9 cellular contexts compared by ENCODE assay signal in genomic region chr5:64166201-64166959, GRCh38. TPM values are rescaled to one million over a fixed set of nuclear protein-coding genes. Genes with fewer than 3 reads are reported as not detected.
DNase-seq lines count a peak whose midpoint lies in the region; ATAC-seq, FAIRE-seq and TF ChIP-seq lines count a peak whose summit lies in the region.
"Had no signal": no experiment of that assay in that cellular context is flagged by ENCODE, and none has a peak within 500 bp of the region (broad histone marks: within the 10 kb centered on the region; RNA-seq: fewer than 3 reads in every experiment).

No MANE protein-coding gene starts in this region.

- no peak overlapping the region for H3K27ac ChIP-seq in GM12878 (ENCODE audit: control insufficient read depth, insufficient read depth)
- H3K27ac ChIP-seq in stomach = peak overlapping the region; percentile 64 to 89 (median 74)
- H3K27ac ChIP-seq: BLaER1 treated with 17β-estradiol and CSF1 and Interleukin-3, amounts not matched to agents 10 nM and 100 nM had no signal

- in situ Hi-C loops in GM12878 (cut with MboI) = no loop called here

- peaks cover 0 to 13% of the 10 kb centered on the region in 2 experiments for H3K27me3 ChIP-seq in GM12878 (replicated peaks in 1 of 2; ENCODE audit: control insufficient read depth in 2 of 2, insufficient read depth in 2 of 2, low read length in 1 of 2)
- H3K27me3 ChIP-seq in kidney epithelial cell (ENCODE audit: control insufficient read depth, insufficient read depth, low read length) = peaks cover 2% of the 10 kb centered on the region
- H3K27me3 ChIP-seq in stomach = peaks cover 0 to 14% (median 0%) of the 10 kb centered on the region in 3 donors
- H3K27me3 ChIP-seq: BLaER1 treated with 17β-estradiol and CSF1 and Interleukin-3, amounts not matched to agents 10 nM and 100 nM had no signal

- SMC1A ChIA-PET in GM12878 (lab: Charles Lee; ENCODE audit: uncharacterized antibody, unreplicated experiment) = interaction anchor here (0.8 to 3.2 kb wide), 7 partner anchors 10 to 43 kb away, joined by 3 to 15 read pairs (median 7); no protein-coding TSS in a partner anchor

- H3K9me3 ChIP-seq in GM12878 (replicated peaks; ENCODE audit: control insufficient read depth, insufficient read depth, low read length) = no peaks in the 10 kb centered on the region; the same call in 2 of the 3 replicates
- no peaks in the 10 kb centered on the region for H3K9me3 ChIP-seq in stomach

- H4K20me1 ChIP-seq in GM12878 (ENCODE audit: control insufficient read depth, insufficient read depth) = no peaks in the 10 kb centered on the region
- H4K20me1 ChIP-seq: BLaER1 treated with 17β-estradiol and CSF1 and Interleukin-3, amounts not matched to agents 10 nM and 100 nM had no signal

- RAD21 ChIA-PET in GM12878 (lab: Charles Lee; ENCODE audit: unreplicated experiment) = interaction anchor here (0.7 to 3.7 kb wide), 6 partner anchors 11 to 40 kb away, joined by 3 to 12 read pairs (median 4); no protein-coding TSS in a partner anchor

- WGBS in GM12878 (ENCODE audit: insufficient coverage, insufficient replicate concordance, low lambda C conversion rate, missing lambda C conversion rate) = 26% methylated on average over 18 of the region's 23 CpGs
- 8 to 18% (median 13%) methylated on average over 20 to 23 of the region's 23 CpGs for WGBS in stomach, 5 donors

- H3K36me3 ChIP-seq in GM12878 (ENCODE audit: control insufficient read depth in 2 of 2, insufficient read depth in 2 of 2, low read length in 1 of 2) (no peaks in the 10 kb centered on the region), kidney epithelial cell (ENCODE audit: control insufficient read depth, insufficient read depth, low read length) (no peaks in the 10 kb centered on the region), stomach (no peaks in the 10 kb centered on the region)
- H3K36me3 ChIP-seq: BLaER1 treated with 17β-estradiol and CSF1 and Interleukin-3, amounts not matched to agents 10 nM and 100 nM had no signal

- DNase-seq in NCI-H1417 (lab: John Stamatoyannopoulos, UW) (peak in 2 of 3 experiments; percentile 57 to 78), NCI-H1417 treated with DMSO at 0.1 percent for 48 hours (lab: John Stamatoyannopoulos, UW) (no peak), GM12878 (ENCODE audit: low read depth, low spot score) (no peak), kidney epithelial cell (ENCODE audit: low read depth) (no peak), stomach (no peak), NCI-H2081 (lab: John Stamatoyannopoulos, UW) (no peak)
- DNase-seq in stimulated activated CD4-positive, alpha-beta T cell treated with anti-CD3 and anti-CD28 coated beads, Interleukin-1b, Interleukin-23, amount 100 ng/mL, for 48 hours = no peak

- H3K4me3 ChIP-seq in GM12878 = no peak overlapping the region
- H3K4me3 ChIP-seq in kidney epithelial cell (ENCODE audit: low read depth, low read length) = peak overlapping the region; percentile 77
- peak overlapping the region; percentile 64 to 83 (median 72) for H3K4me3 ChIP-seq in stomach
- H3K4me3 ChIP-seq: BLaER1 treated with 17β-estradiol and CSF1 and Interleukin-3, amounts not matched to agents 10 nM and 100 nM had no signal

- intact Hi-C loops in GM12878 (cut with micrococcal nuclease; ENCODE audit: unreplicated experiment) = no loop called here
- intact Hi-C loops in stomach (cut with DNase I; ENCODE audit: low total_unique reads) = no loop called here

- TF ChIP-seq POLR2A in GM12878 (IDR thresholded peaks at IDR 0.05; ENCODE audit: low read depth, low read length) = no peak
- TF ChIP-seq POLR2A in stomach (IDR thresholded peaks at IDR 0.05) = no peak

- H3K4me1 ChIP-seq in GM12878 (ENCODE audit: control insufficient read depth, insufficient read depth, low read length) = no peaks in the 10 kb centered on the region
- H3K4me1 ChIP-seq in stomach = peaks cover 0 to 17% (median 8%) of the 10 kb centered on the region in 4 donors

- CTCF ChIA-PET in GM12878 (lab: Yijun Ruan, JAX) = interaction anchor here (0.9 to 2.5 kb wide), 5 partner anchors 8 to 40 kb away, joined by 3 to 13 read pairs (median 5); no protein-coding TSS in a partner anchor

- TF ChIP-seq EP300 in GM12878 (IDR thresholded peaks at IDR 0.05; ENCODE audit: borderline replicate concordance in 1 of 2, control insufficient read depth in 1 of 2, low read depth in 2 of 2, low read length in 2 of 2) (no peak), stomach (IDR thresholded peaks at IDR 0.05) (no peak)

- ATAC-seq in GM12878 (peak; percentile 3), HG03469 (IDR thresholded peaks at IDR 0.05; ENCODE audit: unreplicated experiment) (no peak)

- TF ChIP-seq CTCF in GM12878 (IDR thresholded peaks at IDR 0.05 in 2 of 3, conservative IDR thresholded peaks at IDR 0.05 in 1 of 3; ENCODE audit: control insufficient read depth in 2 of 3, extremely low read depth in 1 of 3, insufficient read depth in 1 of 3, low read depth in 3 of 3, low read length in 3 of 3) = no peak
- TF ChIP-seq CTCF in kidney epithelial cell (IDR thresholded peaks at IDR 0.05; ENCODE audit: insufficient read depth, low read length, poor library complexity, severe bottlenecking) = no peak
- TF ChIP-seq CTCF in stomach (IDR thresholded peaks at IDR 0.05) = no peak

- no TSS peak for BruUV-seq in GM12878 (replicated peaks; lab: Mats Ljungman, UMichigan)

- H3K9ac ChIP-seq in GM12878 (ENCODE audit: control insufficient read depth, insufficient read depth, low read length) = no peak overlapping the region
- H3K9ac ChIP-seq: BLaER1 treated with 17β-estradiol and CSF1 and Interleukin-3, amounts not matched to agents 10 nM and 100 nM had no signal

- H3K79me2 ChIP-seq in GM12878 (ENCODE audit: control insufficient read depth, insufficient read depth, low read length) = no peaks in the 10 kb centered on the region

- TF ChIP-seq RAD21 in GM12878 (IDR thresholded peaks at IDR 0.05; ENCODE audit: insufficient read depth, low read depth, low read length) = no peak

- POLR2A ChIA-PET in GM12878 (lab: Charles Lee) = interaction anchor here (0.6 to 4.1 kb wide), 6 partner anchors 11 to 1385 kb away, joined by 3 to 27 read pairs (median 4); no protein-coding TSS in a partner anchor

- H2AFZ ChIP-seq in GM12878 (ENCODE audit: control insufficient read depth, low read depth, low read length) = no peak overlapping the region

- no peak for FAIRE-seq in GM12878 (lab: Jason Lieb, UNC)

- no peak overlapping the region for H3K4me2 ChIP-seq in GM12878 (ENCODE audit: control insufficient read depth, insufficient read depth)
- H3K4me2 ChIP-seq: BLaER1 treated with 17β-estradiol and CSF1 and Interleukin-3, amounts not matched to agents 10 nM and 100 nM had no signal

TF ChIP-seq in GM12878, 131 proteins besides CTCF, POLR2A, EP300 and RAD21:
- TF ChIP-seq MXI1 (IDR thresholded peaks at IDR 0.05; ENCODE audit: low read depth, low read length) (0 out of 2 replicates have a peak, but pooled peaks have one; percentile 17), BRCA1 (IDR thresholded peaks at IDR 0.05; ENCODE audit: low read depth, low read length) (no peak), MLLT1 (IDR thresholded peaks at IDR 0.05) (peak; percentile 82), CREB1 (IDR thresholded peaks at IDR 0.05; ENCODE audit: low read depth) (no peak), HDGF (IDR thresholded peaks at IDR 0.05) (no peak), TCF12 (IDR thresholded peaks at IDR 0.05; ENCODE audit: low read depth, low read length) (no peak)

RNA-seq across cellular contexts. Expression of gene RNF180, which starts 0.7 kb away (rescaled TPM):
- 69.8 and 71.3 TPM in 2 replicates for total RNA-seq in GM12878 (2013; cell fraction: nucleolus; rRNA removed)
- total RNA-seq in GM12878 (2014; rRNA removed) (0.87 and 1.2 TPM in 2 replicates), GM12878 (2014; rRNA removed; fragmentation: Illumina TruSeq; extraction: Trizol) (1.1 and 1.5 TPM in 2 replicates), GM12878 (2021) (0.69 and 0.90 TPM in 2 replicates), kidney epithelial cell (11.5 and 16.3 TPM in 2 replicates), stomach (10 to 100 TPM in 3 of 5 donors, 1 to 10 TPM in 2; 3.5 to 15.4 (median 10.4) TPM)
- not detected for polyA plus RNA-seq in GM12878 (2011; ENCODE audit: low read depth)
- polyA plus RNA-seq in GM12878 (2011; rRNA removed) (0.75 and 0.88 TPM in 2 replicates), GM12878 (2014; fragmentation: Illumina TruSeq; extraction: Trizol) (0.87 and 0.94 TPM in 2 replicates), GM12878 (2014; fragmentation: Nextera tagmentation; extraction: Ambion mirVana) (under 1 TPM; 0.16 to 0.20 TPM), GM12878 (2014; rRNA removed) (0.15 and 0.72 TPM in 2 replicates), GM12878 (2016; fragmentation: Nextera tagmentation; extraction: Ambion mirVana) (under 1 TPM; 0.24 to 0.48 TPM), stomach (1 to 10 TPM; 1.2 to 2.4 (median 2.2) TPM)
- polyA plus RNA-seq in GM12878 (2011; cell fraction: cytosol; rRNA removed) = 0.25 and 0.39 TPM in 2 replicates
- 0.51 and 0.75 TPM in 2 replicates for polyA plus RNA-seq in GM12878 (2011; cell fraction: nucleus; rRNA removed)
- polyA plus RNA-seq in GM12878 (2012) = 0.06 TPM in 1 of 2 replicates, not detected in the other
- 1.0 and 1.4 TPM in 2 replicates for polyA minus RNA-seq in GM12878 (2011; rRNA and poly(A)+ RNA removed)
- polyA minus RNA-seq in GM12878 (2011; cell fraction: cytosol; rRNA and poly(A)+ RNA removed) = 0.27 and 0.83 TPM in 2 replicates
- polyA minus RNA-seq in GM12878 (2011; cell fraction: nucleus; rRNA and poly(A)+ RNA removed) = 1.8 and 2.4 TPM in 2 replicates

Comparison
In these comparisons a context has a peak if more than half of its experiments do, and no peak if none do; other contexts are left out.
1. DNase-seq: peak in NCI-H1417 (2 of 3); none in NCI-H1417 treated with DMSO at 0.1 percent for 48 hours (single experiment), GM12878 (single experiment), kidney epithelial cell (single experiment), stomach (single experiment), NCI-H2081 (0 of 2) and stimulated activated CD4-positive, alpha-beta T cell treated with anti-CD3 and anti-CD28 coated beads, Interleukin-1b, Interleukin-23, amount 100 ng/mL, for 48 hours (single experiment).